In genomic region chr2:179751184-179751809, GRCh38 we compare ENCODE assay signal across 8 cellular contexts.
DNase-seq lines count a peak whose midpoint lies in the region; ATAC-seq, FAIRE-seq and TF ChIP-seq lines count a peak whose summit lies in the region.

No MANE protein-coding gene starts in this region.

- no peaks in the 10 kb centered on the region for H3K36me3 ChIP-seq in Caco-2 (ENCODE audit: control insufficient read depth, insufficient read depth, low read length)
- H3K36me3 ChIP-seq in HEK293 (ENCODE audit: control insufficient read depth in 2 of 2, insufficient read depth in 1 of 2, low read length in 2 of 2) = no peaks in the 10 kb centered on the region
- no peaks in the 10 kb centered on the region for H3K36me3 ChIP-seq in pancreas

- H3K9me3 ChIP-seq in Caco-2 (no peaks in the 10 kb centered on the region), HEK293 (ENCODE audit: control insufficient read depth, insufficient read depth, low read depth, low read length) (no peaks in the 10 kb centered on the region), pancreas (no peaks in the 10 kb centered on the region), T-helper 17 cell (ENCODE audit: control insufficient read depth, low read length, poor library complexity, severe bottlenecking) (no peaks in the 10 kb centered on the region)

- peak in 1 of 2 experiments; percentile 4 for DNase-seq in Caco-2
- DNase-seq in NCI-H774 (lab: John Stamatoyannopoulos, UW) = peak; percentile 28
- DNase-seq in pancreas = no peak
- DNase-seq in activated T-cell treated with anti-CD3 and anti-CD28 coated beads, Interleukin-2, amount 50 U/mL, for 4 hours = no peak
- DNase-seq in T-helper 17 cell = no peak

- POLR2A ChIA-PET in Caco-2 (lab: Charles Lee) = no interaction called here
- POLR2A ChIA-PET in HEK293 (lab: Yijun Ruan, JAX) = no interaction called here

- peak; percentile 37 for FAIRE-seq in endometrium (lab: Jason Lieb, UNC)
- FAIRE-seq in pancreas (lab: Jason Lieb, UNC) = peak; percentile 93

- no peak overlapping the region for H3K27ac Mint-ChIP-seq in Caco-2 (ENCODE audit: unreplicated experiment)
- no peak overlapping the region for H3K27ac Mint-ChIP-seq in T-helper 17 cell

- TF ChIP-seq CTCF in Caco-2 (IDR thresholded peaks at IDR 0.05; ENCODE audit: insufficient read depth in 1 of 2, low read depth in 1 of 2, low read length in 1 of 2, severe bottlenecking in 1 of 2, unreplicated experiment in 1 of 2) (peak; percentile 52 to 72), HEK293 (tag by site-specific recombination; IDR thresholded peaks at IDR 0.05) (no peak; the same call in 1 of the 2 replicates), pancreas (IDR thresholded peaks at IDR 0.05) (peak; percentile 13 to 46 (median 40))

- BruUV-seq in Caco-2 (replicated peaks; lab: Mats Ljungman, UMichigan) = no TSS peak

- H3K4me3 Mint-ChIP-seq in Caco-2 (ENCODE audit: unreplicated experiment) (no peak overlapping the region), T-helper 17 cell (no peak overlapping the region)
- no peak overlapping the region for H3K4me3 Mint-ChIP-seq in activated T-cell treated with anti-CD3 and anti-CD28 coated beads, Interleukin-2, amount 50 U/mL, for 4 hours

- H3K27me3 ChIP-seq in Caco-2 (replicated peaks; ENCODE audit: control insufficient read depth, insufficient read depth, low read length) (no peaks in the 10 kb centered on the region), pancreas (no peaks in the 10 kb centered on the region)

- H3K4me1 ChIP-seq in Caco-2 (no peaks in the 10 kb centered on the region), HEK293 (ENCODE audit: control insufficient read depth, insufficient read depth, low read length) (no peaks in the 10 kb centered on the region), pancreas (no peaks in the 10 kb centered on the region)

- 7 to 13% methylated on average over 4 of the region's 4 CpGs for WGBS in pancreas, 2 donors

- no peak overlapping the region for H3K4me3 ChIP-seq in Caco-2 (ENCODE audit: low read depth, low read length)
- no peak overlapping the region for H3K4me3 ChIP-seq in HEK293 (ENCODE audit: low read depth, low read length)
- H3K4me3 ChIP-seq in pancreas = no peak overlapping the region

- intact Hi-C loops in Caco-2 (cut with micrococcal nuclease; ENCODE audit: unreplicated experiment) (loop anchor here (1.0 kb wide), 4 partner anchors 156 to 532 kb away; no protein-coding TSS in a partner anchor), pancreas (cut with DNase I) (no loop called here)

- ATAC-seq in pancreas = peak; percentile 60 to 76 (median 68)
- ATAC-seq in GM19324 (IDR thresholded peaks at IDR 0.05; ENCODE audit: low FRiP score, unreplicated experiment) = no peak
- no peak for ATAC-seq in activated T-cell treated with anti-CD3 and anti-CD28 coated beads, Interleukin-2, amount 50 U/mL, for 4 hours
- ATAC-seq in T-helper 17 cell = no peak

- no peaks in the 10 kb centered on the region for H3K9me3 Mint-ChIP-seq in Caco-2 (ENCODE audit: unreplicated experiment)
- no peaks in the 10 kb centered on the region for H3K9me3 Mint-ChIP-seq in activated T-cell treated with anti-CD3 and anti-CD28 coated beads, Interleukin-2, amount 50 U/mL, for 4 hours

- H3K4me1 Mint-ChIP-seq in Caco-2 (ENCODE audit: low read depth, unreplicated experiment) (peaks cover 4% of the 10 kb centered on the region), T-helper 17 cell (no peaks in the 10 kb centered on the region)
- H3K4me1 Mint-ChIP-seq in activated T-cell treated with anti-CD3 and anti-CD28 coated beads, Interleukin-2, amount 50 U/mL, for 4 hours (ENCODE audit: low read depth) = no peaks in the 10 kb centered on the region

- H3K27ac ChIP-seq in HEK293 (ENCODE audit: extremely low read depth, low read depth, low read length) (no peak overlapping the region), pancreas (no peak overlapping the region)

- H3K27me3 Mint-ChIP-seq in Caco-2 (ENCODE audit: insufficient read depth, unreplicated experiment) (peaks cover 3% of the 10 kb centered on the region), T-helper 17 cell (no peaks in the 10 kb centered on the region)
- H3K27me3 Mint-ChIP-seq in activated T-cell treated with anti-CD3 and anti-CD28 coated beads, Interleukin-2, amount 50 U/mL, for 4 hours (ENCODE audit: low read depth) = peaks cover 2% of the 10 kb centered on the region

- H3K36me3 Mint-ChIP-seq in Caco-2 (ENCODE audit: insufficient read depth, unreplicated experiment) (no peaks in the 10 kb centered on the region), T-helper 17 cell (ENCODE audit: low read depth) (no peaks in the 10 kb centered on the region)
- H3K36me3 Mint-ChIP-seq in activated T-cell treated with anti-CD3 and anti-CD28 coated beads, Interleukin-2, amount 50 U/mL, for 4 hours (ENCODE audit: insufficient read depth) = no peaks in the 10 kb centered on the region

- CTCF ChIA-PET in Caco-2 (lab: Charles Lee) = no interaction called here
- CTCF ChIA-PET in HEK293 (lab: Yijun Ruan, JAX) = interaction anchor here (1.0 to 2.2 kb wide), 4 partner anchors 82 to 955 kb away, joined by 3 to 9 read pairs (median 4); no protein-coding TSS in a partner anchor

TF ChIP-seq in HEK293, 187 proteins besides CTCF, POLR2A, EP300 and RAD21:
- TF ChIP-seq ZNF501 (tag by site-specific recombination; IDR thresholded peaks at IDR 0.05) = no peak
- peak; percentile 68 for TF ChIP-seq ZNF654 (tag by site-specific recombination; IDR thresholded peaks at IDR 0.05; ENCODE audit: low read depth)

Comparison
In these comparisons a context has a peak if more than half of its experiments do, and no peak if none do; other contexts are left out.
1. ATAC-seq: peak in pancreas (4 of 4); none in GM19324 (single experiment), activated T-cell treated with anti-CD3 and anti-CD28 coated beads, Interleukin-2, amount 50 U/mL, for 4 hours (0 of 2) and T-helper 17 cell (single experiment).